ENCODE assay signal across 1 cellular context in the genomic region with DNA sequence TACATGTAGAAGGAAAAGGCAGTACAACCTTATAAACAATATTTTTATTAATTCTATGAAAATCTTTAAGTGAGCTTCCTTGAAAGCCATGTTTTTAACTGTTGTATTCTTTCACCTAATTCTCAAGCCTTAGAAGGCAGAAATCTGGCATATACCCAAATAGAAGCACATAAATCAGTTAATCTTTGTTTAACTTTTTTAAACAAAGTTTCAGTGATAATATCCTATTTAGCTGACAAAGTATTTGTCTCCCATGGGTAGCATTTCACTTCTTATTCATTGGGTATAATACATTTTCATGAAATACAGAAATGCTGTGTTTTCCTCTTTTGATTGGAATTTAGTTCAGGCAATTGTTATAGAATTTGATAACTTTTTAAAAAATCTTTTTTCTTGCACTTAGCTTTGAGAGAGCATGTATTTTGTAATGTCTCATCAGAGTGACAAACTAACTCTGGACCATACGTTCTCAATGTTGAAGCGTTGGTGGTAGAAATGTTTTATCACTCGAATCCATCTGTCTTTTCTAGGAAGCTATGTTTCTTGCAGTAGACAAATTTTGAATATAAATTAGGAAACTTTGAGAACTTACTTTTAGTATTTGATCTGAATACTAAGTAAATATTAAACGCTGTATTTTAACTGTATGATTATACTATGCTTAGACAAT.
TF ChIP-seq lines count a peak whose summit lies in the region.

No MANE protein-coding gene starts in this region.

TF ChIP-seq in K562, 482 proteins besides CTCF, POLR2A, EP300 and RAD21 (continues in another document):
- TF ChIP-seq SIN3A (IDR thresholded peaks at IDR 0.05; ENCODE audit: borderline replicate concordance in 2 of 2, control insufficient read depth in 1 of 2, low read depth in 2 of 2, low read length in 2 of 2): no peak
- TF ChIP-seq ZNF212 (CRISPR knock-in tag; IDR thresholded peaks at IDR 0.05): no peak
- no peak for TF ChIP-seq GATAD2A (IDR thresholded peaks at IDR 0.05)
- TF ChIP-seq TGIF2 (CRISPR knock-in tag; IDR thresholded peaks at IDR 0.05): no peak
- TF ChIP-seq MEIS2 (IDR thresholded peaks at IDR 0.05; ENCODE audit: partially characterized antibody): peak; percentile 55
- no peak for TF ChIP-seq SMARCE1 (IDR thresholded peaks at IDR 0.05)
- TF ChIP-seq PHB2 (IDR thresholded peaks at IDR 0.05; ENCODE audit: low read depth): no peak
- TF ChIP-seq ZFP30 (CRISPR knock-in tag; IDR thresholded peaks at IDR 0.05; ENCODE audit: borderline replicate concordance): no peak
- peak; percentile 59; the same call in 1 of the 2 replicates for TF ChIP-seq ARID1B (IDR thresholded peaks at IDR 0.05)
- TF ChIP-seq, protein P1, sequence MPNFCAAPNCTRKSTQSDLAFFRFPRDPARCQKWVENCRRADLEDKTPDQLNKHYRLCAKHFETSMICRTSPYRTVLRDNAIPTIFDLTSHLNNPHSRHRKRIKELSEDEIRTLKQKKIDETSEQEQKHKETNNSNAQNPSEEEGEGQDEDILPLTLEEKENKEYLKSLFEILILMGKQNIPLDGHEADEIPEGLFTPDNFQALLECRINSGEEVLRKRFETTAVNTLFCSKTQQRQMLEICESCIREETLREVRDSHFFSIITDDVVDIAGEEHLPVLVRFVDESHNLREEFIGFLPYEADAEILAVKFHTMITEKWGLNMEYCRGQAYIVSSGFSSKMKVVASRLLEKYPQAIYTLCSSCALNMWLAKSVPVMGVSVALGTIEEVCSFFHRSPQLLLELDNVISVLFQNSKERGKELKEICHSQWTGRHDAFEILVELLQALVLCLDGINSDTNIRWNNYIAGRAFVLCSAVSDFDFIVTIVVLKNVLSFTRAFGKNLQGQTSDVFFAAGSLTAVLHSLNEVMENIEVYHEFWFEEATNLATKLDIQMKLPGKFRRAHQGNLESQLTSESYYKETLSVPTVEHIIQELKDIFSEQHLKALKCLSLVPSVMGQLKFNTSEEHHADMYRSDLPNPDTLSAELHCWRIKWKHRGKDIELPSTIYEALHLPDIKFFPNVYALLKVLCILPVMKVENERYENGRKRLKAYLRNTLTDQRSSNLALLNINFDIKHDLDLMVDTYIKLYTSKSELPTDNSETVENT (CRISPR knock-in tag; IDR thresholded peaks at IDR 0.05): no peak
- TF ChIP-seq CREB1 (IDR thresholded peaks at IDR 0.05): no peak
- no peak for TF ChIP-seq CREB1 (CRISPR knock-in tag; IDR thresholded peaks at IDR 0.05)
- no peak for TF ChIP-seq HNRNPL (IDR thresholded peaks at IDR 0.05; ENCODE audit: low read depth, low read length)
- TF ChIP-seq, protein P2, sequence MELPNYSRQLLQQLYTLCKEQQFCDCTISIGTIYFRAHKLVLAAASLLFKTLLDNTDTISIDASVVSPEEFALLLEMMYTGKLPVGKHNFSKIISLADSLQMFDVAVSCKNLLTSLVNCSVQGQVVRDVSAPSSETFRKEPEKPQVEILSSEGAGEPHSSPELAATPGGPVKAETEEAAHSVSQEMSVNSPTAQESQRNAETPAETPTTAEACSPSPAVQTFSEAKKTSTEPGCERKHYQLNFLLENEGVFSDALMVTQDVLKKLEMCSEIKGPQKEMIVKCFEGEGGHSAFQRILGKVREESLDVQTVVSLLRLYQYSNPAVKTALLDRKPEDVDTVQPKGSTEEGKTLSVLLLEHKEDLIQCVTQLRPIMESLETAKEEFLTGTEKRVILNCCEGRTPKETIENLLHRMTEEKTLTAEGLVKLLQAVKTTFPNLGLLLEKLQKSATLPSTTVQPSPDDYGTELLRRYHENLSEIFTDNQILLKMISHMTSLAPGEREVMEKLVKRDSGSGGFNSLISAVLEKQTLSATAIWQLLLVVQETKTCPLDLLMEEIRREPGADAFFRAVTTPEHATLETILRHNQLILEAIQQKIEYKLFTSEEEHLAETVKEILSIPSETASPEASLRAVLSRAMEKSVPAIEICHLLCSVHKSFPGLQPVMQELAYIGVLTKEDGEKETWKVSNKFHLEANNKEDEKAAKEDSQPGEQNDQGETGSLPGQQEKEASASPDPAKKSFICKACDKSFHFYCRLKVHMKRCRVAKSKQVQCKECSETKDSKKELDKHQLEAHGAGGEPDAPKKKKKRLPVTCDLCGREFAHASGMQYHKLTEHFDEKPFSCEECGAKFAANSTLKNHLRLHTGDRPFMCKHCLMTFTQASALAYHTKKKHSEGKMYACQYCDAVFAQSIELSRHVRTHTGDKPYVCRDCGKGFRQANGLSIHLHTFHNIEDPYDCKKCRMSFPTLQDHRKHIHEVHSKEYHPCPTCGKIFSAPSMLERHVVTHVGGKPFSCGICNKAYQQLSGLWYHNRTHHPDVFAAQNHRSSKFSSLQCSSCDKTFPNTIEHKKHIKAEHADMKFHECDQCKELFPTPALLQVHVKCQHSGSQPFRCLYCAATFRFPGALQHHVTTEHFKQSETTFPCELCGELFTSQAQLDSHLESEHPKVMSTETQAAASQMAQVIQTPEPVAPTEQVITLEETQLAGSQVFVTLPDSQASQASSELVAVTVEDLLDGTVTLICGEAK (IDR thresholded peaks at IDR 0.05): peak; percentile 24; the same call in 1 of the 2 replicates
- TF ChIP-seq, protein P2 (CRISPR knock-in tag; IDR thresholded peaks at IDR 0.05): no peak
- TF ChIP-seq IFI16 (CRISPR knock-in tag; IDR thresholded peaks at IDR 0.05): no peak
- TF ChIP-seq, protein P3, sequence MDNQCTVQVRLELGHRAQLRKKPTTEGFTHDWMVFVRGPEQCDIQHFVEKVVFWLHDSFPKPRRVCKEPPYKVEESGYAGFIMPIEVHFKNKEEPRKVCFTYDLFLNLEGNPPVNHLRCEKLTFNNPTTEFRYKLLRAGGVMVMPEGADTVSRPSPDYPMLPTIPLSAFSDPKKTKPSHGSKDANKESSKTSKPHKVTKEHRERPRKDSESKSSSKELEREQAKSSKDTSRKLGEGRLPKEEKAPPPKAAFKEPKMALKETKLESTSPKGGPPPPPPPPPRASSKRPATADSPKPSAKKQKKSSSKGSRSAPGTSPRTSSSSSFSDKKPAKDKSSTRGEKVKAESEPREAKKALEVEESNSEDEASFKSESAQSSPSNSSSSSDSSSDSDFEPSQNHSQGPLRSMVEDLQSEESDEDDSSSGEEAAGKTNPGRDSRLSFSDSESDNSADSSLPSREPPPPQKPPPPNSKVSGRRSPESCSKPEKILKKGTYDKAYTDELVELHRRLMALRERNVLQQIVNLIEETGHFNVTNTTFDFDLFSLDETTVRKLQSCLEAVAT (IDR thresholded peaks at IDR 0.05): no peak
- TF ChIP-seq, protein P4, sequence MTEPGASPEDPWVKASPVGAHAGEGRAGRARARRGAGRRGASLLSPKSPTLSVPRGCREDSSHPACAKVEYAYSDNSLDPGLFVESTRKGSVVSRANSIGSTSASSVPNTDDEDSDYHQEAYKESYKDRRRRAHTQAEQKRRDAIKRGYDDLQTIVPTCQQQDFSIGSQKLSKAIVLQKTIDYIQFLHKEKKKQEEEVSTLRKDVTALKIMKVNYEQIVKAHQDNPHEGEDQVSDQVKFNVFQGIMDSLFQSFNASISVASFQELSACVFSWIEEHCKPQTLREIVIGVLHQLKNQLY (CRISPR knock-in tag; conservative IDR thresholded peaks at IDR 0.05): no peak
- TF ChIP-seq LCOR (CRISPR knock-in tag; IDR thresholded peaks at IDR 0.05): no peak
- TF ChIP-seq CCAR2 (IDR thresholded peaks at IDR 0.05; ENCODE audit: low read depth, low read length): no peak
- no peak for TF ChIP-seq U2AF2 (optimal IDR thresholded peaks at IDR 0.05; ENCODE audit: low read depth, low read length)
- 0 out of 2 replicates have a peak, but pooled peaks have one; percentile 13 for TF ChIP-seq FOXM1 (IDR thresholded peaks at IDR 0.05; ENCODE audit: low read depth)
- TF ChIP-seq FOXM1 (CRISPR knock-in tag; IDR thresholded peaks at IDR 0.05; ENCODE audit: low read depth): no peak
- TF ChIP-seq, protein P5, sequence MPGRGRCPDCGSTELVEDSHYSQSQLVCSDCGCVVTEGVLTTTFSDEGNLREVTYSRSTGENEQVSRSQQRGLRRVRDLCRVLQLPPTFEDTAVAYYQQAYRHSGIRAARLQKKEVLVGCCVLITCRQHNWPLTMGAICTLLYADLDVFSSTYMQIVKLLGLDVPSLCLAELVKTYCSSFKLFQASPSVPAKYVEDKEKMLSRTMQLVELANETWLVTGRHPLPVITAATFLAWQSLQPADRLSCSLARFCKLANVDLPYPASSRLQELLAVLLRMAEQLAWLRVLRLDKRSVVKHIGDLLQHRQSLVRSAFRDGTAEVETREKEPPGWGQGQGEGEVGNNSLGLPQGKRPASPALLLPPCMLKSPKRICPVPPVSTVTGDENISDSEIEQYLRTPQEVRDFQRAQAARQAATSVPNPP (IDR thresholded peaks at IDR 0.05; ENCODE audit: borderline replicate concordance, insufficient read depth, insufficient read length): no peak
- TF ChIP-seq ZNF551 (CRISPR knock-in tag; IDR thresholded peaks at IDR 0.05): no peak
- TF ChIP-seq, protein P6, sequence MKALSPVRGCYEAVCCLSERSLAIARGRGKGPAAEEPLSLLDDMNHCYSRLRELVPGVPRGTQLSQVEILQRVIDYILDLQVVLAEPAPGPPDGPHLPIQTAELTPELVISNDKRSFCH (CRISPR knock-in tag; IDR thresholded peaks at IDR 0.05): no peak
- TF ChIP-seq, protein P6 (tag; IDR thresholded peaks at IDR 0.05): no peak
- TF ChIP-seq STAT5A (IDR thresholded peaks at IDR 0.05; ENCODE audit: borderline replicate concordance, low read length): peak; percentile 52; the same call in 1 of the 2 replicates
- TF ChIP-seq ZNF165 (CRISPR knock-in tag; IDR thresholded peaks at IDR 0.05; ENCODE audit: borderline replicate concordance): no peak
- TF ChIP-seq, protein P7, sequence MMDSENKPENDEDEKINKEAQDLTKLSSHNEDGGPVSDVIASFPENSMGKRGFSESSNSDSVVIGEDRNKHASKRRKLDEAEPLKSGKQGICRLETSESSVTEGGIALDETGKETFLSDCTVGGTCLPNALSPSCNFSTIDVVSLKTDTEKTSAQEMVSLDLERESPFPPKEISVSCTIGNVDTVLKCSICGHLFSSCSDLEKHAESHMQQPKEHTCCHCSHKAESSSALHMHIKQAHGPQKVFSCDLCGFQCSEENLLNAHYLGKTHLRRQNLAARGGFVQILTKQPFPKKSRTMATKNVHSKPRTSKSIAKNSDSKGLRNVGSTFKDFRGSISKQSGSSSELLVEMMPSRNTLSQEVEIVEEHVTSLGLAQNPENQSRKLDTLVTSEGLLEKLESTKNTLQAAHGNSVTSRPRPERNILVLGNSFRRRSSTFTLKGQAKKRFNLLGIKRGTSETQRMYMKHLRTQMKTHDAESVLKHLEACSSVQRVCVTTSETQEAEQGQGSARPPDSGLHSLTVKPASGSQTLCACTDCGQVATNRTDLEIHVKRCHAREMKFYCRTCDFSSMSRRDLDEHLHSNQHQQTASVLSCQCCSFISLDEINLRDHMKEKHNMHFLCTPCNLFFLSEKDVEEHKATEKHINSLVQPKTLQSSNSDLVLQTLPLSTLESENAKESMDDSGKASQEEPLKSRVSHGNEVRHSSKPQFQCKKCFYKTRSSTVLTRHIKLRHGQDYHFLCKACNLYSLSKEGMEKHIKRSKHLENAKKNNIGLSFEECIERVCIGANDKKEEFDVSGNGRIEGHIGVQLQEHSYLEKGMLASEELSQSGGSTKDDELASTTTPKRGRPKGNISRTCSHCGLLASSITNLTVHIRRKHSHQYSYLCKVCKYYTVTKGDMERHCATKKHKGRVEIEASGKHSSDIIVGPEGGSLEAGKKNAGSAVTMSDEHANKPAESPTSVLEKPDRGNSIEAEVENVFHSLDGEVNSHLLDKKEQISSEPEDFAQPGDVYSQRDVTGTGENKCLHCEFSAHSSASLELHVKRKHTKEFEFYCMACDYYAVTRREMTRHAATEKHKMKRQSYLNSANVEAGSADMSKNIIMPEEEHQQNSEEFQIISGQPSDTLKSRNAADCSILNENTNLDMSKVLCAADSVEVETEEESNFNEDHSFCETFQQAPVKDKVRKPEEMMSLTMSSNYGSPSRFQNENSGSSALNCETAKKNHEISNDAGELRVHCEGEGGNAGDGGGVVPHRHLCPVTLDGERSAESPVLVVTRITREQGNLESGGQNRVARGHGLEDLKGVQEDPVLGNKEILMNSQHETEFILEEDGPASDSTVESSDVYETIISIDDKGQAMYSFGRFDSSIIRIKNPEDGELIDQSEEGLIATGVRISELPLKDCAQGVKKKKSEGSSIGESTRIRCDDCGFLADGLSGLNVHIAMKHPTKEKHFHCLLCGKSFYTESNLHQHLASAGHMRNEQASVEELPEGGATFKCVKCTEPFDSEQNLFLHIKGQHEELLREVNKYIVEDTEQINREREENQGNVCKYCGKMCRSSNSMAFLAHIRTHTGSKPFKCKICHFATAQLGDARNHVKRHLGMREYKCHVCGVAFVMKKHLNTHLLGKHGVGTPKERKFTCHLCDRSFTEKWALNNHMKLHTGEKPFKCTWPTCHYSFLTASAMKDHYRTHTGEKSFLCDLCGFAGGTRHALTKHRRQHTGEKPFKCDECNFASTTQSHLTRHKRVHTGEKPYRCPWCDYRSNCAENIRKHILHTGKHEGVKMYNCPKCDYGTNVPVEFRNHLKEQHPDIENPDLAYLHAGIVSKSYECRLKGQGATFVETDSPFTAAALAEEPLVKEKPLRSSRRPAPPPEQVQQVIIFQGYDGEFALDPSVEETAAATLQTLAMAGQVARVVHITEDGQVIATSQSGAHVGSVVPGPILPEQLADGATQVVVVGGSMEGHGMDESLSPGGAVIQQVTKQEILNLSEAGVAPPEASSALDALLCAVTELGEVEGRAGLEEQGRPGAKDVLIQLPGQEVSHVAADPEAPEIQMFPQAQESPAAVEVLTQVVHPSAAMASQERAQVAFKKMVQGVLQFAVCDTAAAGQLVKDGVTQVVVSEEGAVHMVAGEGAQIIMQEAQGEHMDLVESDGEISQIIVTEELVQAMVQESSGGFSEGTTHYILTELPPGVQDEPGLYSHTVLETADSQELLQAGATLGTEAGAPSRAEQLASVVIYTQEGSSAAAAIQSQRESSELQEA (IDR thresholded peaks at IDR 0.05; ENCODE audit: low read depth): no peak
- peak; percentile 64 for TF ChIP-seq NFIC (IDR thresholded peaks at IDR 0.05)
